In the genomic region with DNA sequence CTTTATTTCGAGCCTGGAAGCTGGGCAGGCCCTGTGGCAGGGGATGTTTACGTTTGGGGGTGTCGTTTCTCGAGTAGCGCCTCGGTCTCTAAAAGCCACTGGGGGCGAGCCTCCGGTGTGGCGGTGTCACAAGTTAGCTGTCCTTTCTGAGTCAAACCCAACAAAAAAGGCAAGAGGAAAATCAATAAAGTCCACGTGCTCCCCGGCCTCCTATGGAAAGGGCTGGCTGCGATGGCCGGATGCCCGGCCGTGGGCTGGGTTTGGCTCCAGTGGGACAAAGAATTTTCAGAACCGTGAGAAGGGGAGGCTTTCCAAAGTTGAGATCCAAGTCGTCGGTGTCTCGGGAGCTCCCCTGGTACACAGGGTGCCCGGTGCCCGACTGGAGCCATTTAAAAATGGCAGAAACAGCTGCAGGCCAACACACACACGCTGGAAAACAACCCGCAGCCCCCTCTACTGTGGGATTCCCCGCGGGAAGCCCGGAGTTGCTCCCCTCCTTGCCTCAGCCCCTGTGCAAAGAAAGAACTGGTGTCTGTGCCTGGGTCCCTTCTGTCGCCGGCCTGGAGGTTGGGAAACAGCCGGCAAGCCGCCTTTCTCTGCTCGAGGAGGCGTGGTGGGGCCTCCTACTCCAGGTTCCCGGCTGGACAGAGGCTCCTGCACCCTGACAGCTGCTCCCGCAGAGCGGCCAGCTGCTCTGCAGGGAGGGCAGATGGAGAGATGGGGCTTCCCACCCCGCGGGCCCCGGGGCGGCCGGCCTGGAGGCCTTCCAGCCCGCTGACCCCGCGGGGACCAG, we compare ENCODE assay signal across 1 cellular context.
TF ChIP-seq lines count a peak whose summit lies in the region.

No MANE protein-coding gene starts in this region.

TF ChIP-seq in HepG2, 621 proteins besides CTCF, POLR2A, EP300 and RAD21 (continued from another document and continues in another):
- TF ChIP-seq, protein P1, sequence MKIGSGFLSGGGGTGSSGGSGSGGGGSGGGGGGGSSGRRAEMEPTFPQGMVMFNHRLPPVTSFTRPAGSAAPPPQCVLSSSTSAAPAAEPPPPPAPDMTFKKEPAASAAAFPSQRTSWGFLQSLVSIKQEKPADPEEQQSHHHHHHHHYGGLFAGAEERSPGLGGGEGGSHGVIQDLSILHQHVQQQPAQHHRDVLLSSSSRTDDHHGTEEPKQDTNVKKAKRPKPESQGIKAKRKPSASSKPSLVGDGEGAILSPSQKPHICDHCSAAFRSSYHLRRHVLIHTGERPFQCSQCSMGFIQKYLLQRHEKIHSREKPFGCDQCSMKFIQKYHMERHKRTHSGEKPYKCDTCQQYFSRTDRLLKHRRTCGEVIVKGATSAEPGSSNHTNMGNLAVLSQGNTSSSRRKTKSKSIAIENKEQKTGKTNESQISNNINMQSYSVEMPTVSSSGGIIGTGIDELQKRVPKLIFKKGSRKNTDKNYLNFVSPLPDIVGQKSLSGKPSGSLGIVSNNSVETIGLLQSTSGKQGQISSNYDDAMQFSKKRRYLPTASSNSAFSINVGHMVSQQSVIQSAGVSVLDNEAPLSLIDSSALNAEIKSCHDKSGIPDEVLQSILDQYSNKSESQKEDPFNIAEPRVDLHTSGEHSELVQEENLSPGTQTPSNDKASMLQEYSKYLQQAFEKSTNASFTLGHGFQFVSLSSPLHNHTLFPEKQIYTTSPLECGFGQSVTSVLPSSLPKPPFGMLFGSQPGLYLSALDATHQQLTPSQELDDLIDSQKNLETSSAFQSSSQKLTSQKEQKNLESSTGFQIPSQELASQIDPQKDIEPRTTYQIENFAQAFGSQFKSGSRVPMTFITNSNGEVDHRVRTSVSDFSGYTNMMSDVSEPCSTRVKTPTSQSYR (CRISPR knock-in tag; IDR thresholded peaks at IDR 0.05; ENCODE audit: borderline replicate concordance) = peak; percentile 45; the same call in 1 of the 2 replicates
- TF ChIP-seq ZNF780A (CRISPR knock-in tag; IDR thresholded peaks at IDR 0.05) = no peak
- TF ChIP-seq GATAD1 (CRISPR knock-in tag; IDR thresholded peaks at IDR 0.05) = peak; percentile 18; the same call in 1 of the 2 replicates
- 0 out of 2 replicates have a peak, but pooled peaks have one; percentile 41 for TF ChIP-seq ELF4 (CRISPR knock-in tag; IDR thresholded peaks at IDR 0.05; ENCODE audit: borderline replicate concordance)
- TF ChIP-seq, protein P2, sequence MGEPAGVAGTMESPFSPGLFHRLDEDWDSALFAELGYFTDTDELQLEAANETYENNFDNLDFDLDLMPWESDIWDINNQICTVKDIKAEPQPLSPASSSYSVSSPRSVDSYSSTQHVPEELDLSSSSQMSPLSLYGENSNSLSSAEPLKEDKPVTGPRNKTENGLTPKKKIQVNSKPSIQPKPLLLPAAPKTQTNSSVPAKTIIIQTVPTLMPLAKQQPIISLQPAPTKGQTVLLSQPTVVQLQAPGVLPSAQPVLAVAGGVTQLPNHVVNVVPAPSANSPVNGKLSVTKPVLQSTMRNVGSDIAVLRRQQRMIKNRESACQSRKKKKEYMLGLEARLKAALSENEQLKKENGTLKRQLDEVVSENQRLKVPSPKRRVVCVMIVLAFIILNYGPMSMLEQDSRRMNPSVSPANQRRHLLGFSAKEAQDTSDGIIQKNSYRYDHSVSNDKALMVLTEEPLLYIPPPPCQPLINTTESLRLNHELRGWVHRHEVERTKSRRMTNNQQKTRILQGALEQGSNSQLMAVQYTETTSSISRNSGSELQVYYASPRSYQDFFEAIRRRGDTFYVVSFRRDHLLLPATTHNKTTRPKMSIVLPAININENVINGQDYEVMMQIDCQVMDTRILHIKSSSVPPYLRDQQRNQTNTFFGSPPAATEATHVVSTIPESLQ (CRISPR knock-in tag; conservative IDR thresholded peaks at IDR 0.05) = no peak
- TF ChIP-seq ZNF205 (CRISPR knock-in tag; IDR thresholded peaks at IDR 0.05) = no peak
- no peak for TF ChIP-seq ZNF34 (CRISPR knock-in tag; IDR thresholded peaks at IDR 0.05; ENCODE audit: borderline replicate concordance)
- TF ChIP-seq RFX5 (IDR thresholded peaks at IDR 0.05; ENCODE audit: low read depth, low read length) = no peak
- TF ChIP-seq PRMT3 (CRISPR knock-in tag; IDR thresholded peaks at IDR 0.05; ENCODE audit: borderline replicate concordance, low read depth) = no peak
- TF ChIP-seq FOXJ3 (CRISPR knock-in tag; IDR thresholded peaks at IDR 0.05; ENCODE audit: borderline replicate concordance) = no peak; the same call in 1 of the 2 replicates
- TF ChIP-seq ZNF703 (CRISPR knock-in tag; IDR thresholded peaks at IDR 0.05; ENCODE audit: borderline replicate concordance) = peak; percentile 48; the same call in 1 of the 2 replicates
- TF ChIP-seq, protein P3, sequence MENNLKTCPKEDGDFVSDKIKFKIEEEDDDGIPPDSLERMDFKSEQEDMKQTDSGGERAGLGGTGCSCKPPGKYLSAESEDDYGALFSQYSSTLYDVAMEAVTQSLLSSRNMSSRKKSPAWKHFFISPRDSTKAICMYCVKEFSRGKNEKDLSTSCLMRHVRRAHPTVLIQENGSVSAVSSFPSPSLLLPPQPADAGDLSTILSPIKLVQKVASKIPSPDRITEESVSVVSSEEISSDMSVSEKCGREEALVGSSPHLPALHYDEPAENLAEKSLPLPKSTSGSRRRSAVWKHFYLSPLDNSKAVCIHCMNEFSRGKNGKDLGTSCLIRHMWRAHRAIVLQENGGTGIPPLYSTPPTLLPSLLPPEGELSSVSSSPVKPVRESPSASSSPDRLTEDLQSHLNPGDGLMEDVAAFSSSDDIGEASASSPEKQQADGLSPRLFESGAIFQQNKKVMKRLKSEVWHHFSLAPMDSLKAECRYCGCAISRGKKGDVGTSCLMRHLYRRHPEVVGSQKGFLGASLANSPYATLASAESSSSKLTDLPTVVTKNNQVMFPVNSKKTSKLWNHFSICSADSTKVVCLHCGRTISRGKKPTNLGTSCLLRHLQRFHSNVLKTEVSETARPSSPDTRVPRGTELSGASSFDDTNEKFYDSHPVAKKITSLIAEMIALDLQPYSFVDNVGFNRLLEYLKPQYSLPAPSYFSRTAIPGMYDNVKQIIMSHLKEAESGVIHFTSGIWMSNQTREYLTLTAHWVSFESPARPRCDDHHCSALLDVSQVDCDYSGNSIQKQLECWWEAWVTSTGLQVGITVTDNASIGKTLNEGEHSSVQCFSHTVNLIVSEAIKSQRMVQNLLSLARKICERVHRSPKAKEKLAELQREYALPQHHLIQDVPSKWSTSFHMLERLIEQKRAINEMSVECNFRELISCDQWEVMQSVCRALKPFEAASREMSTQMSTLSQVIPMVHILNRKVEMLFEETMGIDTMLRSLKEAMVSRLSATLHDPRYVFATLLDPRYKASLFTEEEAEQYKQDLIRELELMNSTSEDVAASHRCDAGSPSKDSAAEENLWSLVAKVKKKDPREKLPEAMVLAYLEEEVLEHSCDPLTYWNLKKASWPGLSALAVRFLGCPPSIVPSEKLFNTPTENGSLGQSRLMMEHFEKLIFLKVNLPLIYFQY (CRISPR knock-in tag; IDR thresholded peaks at IDR 0.05; ENCODE audit: borderline replicate concordance) = peak; percentile 37; the same call in 1 of the 2 replicates
- TF ChIP-seq WIZ (CRISPR knock-in tag; IDR thresholded peaks at IDR 0.05) = 0 out of 2 replicates have a peak, but pooled peaks have one; percentile 50
- TF ChIP-seq, protein P4, sequence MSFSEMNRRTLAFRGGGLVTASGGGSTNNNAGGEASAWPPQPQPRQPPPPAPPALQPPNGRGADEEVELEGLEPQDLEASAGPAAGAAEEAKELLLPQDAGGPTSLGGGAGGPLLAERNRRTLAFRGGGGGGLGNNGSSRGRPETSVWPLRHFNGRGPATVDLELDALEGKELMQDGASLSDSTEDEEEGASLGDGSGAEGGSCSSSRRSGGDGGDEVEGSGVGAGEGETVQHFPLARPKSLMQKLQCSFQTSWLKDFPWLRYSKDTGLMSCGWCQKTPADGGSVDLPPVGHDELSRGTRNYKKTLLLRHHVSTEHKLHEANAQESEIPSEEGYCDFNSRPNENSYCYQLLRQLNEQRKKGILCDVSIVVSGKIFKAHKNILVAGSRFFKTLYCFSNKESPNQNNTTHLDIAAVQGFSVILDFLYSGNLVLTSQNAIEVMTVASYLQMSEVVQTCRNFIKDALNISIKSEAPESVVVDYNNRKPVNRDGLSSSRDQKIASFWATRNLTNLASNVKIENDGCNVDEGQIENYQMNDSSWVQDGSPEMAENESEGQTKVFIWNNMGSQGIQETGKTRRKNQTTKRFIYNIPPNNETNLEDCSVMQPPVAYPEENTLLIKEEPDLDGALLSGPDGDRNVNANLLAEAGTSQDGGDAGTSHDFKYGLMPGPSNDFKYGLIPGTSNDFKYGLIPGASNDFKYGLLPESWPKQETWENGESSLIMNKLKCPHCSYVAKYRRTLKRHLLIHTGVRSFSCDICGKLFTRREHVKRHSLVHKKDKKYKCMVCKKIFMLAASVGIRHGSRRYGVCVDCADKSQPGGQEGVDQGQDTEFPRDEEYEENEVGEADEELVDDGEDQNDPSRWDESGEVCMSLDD (CRISPR knock-in tag; IDR thresholded peaks at IDR 0.05; ENCODE audit: borderline replicate concordance) = peak; percentile 81; the same call in 1 of the 2 replicates
- no peak for TF ChIP-seq GABPA (IDR thresholded peaks at IDR 0.05; ENCODE audit: low read depth, low read length)
- 0 out of 2 replicates have a peak, but pooled peaks have one; percentile 16 for TF ChIP-seq GABPA (CRISPR knock-in tag; IDR thresholded peaks at IDR 0.05; ENCODE audit: low read depth)
- TF ChIP-seq SAFB2 (CRISPR knock-in tag; IDR thresholded peaks at IDR 0.05; ENCODE audit: borderline replicate concordance, low read depth) = 0 out of 2 replicates have a peak, but pooled peaks have one; percentile 47
- TF ChIP-seq FOSL2 (CRISPR knock-in tag; IDR thresholded peaks at IDR 0.05) = peak; percentile 78
- peak; percentile 77 for TF ChIP-seq MYC (CRISPR knock-in tag; IDR thresholded peaks at IDR 0.05; ENCODE audit: borderline replicate concordance)
- TF ChIP-seq ZFX (CRISPR knock-in tag; IDR thresholded peaks at IDR 0.05; ENCODE audit: low read depth) = peak; percentile 57
- TF ChIP-seq KAT8 (CRISPR knock-in tag; IDR thresholded peaks at IDR 0.05) = peak; percentile 60; the same call in 1 of the 2 replicates
- peak; percentile 56 for TF ChIP-seq DMAP1 (CRISPR knock-in tag; IDR thresholded peaks at IDR 0.05)
- peak; percentile 62; the same call in 1 of the 2 replicates for TF ChIP-seq SRF (IDR thresholded peaks at IDR 0.05; ENCODE audit: low read depth, low read length)
- peak; percentile 46 for TF ChIP-seq U2AF1 (optimal IDR thresholded peaks at IDR 0.05; ENCODE audit: low read depth, low read length)
- TF ChIP-seq ZNF564 (CRISPR knock-in tag; IDR thresholded peaks at IDR 0.05) = peak; percentile 59; the same call in 1 of the 2 replicates
- TF ChIP-seq HNRNPLL (IDR thresholded peaks at IDR 0.05; ENCODE audit: low read depth, low read length, poor library complexity, severe bottlenecking) = peak; percentile 19
- no peak for TF ChIP-seq ZNF207 (IDR thresholded peaks at IDR 0.05; ENCODE audit: borderline replicate concordance)
- TF ChIP-seq, protein P5, sequence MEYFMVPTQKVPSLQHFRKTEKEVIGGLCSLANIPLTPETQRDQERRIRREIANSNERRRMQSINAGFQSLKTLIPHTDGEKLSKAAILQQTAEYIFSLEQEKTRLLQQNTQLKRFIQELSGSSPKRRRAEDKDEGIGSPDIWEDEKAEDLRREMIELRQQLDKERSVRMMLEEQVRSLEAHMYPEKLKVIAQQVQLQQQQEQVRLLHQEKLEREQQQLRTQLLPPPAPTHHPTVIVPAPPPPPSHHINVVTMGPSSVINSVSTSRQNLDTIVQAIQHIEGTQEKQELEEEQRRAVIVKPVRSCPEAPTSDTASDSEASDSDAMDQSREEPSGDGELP (IDR thresholded peaks at IDR 0.05; ENCODE audit: borderline replicate concordance, low read depth) = peak; percentile 68
- TF ChIP-seq ARHGAP35 (CRISPR knock-in tag; IDR thresholded peaks at IDR 0.05; ENCODE audit: borderline replicate concordance) = 0 out of 2 replicates have a peak, but pooled peaks have one; percentile 31
- TF ChIP-seq PHF21A (CRISPR knock-in tag; IDR thresholded peaks at IDR 0.05) = peak; percentile 75
- peak; percentile 61 for TF ChIP-seq ZFY (CRISPR knock-in tag; IDR thresholded peaks at IDR 0.05)
- TF ChIP-seq ZNF589 (CRISPR knock-in tag; conservative IDR thresholded peaks at IDR 0.05) = 0 out of 2 replicates have a peak, but pooled peaks have one; percentile 25
- TF ChIP-seq, protein P6, sequence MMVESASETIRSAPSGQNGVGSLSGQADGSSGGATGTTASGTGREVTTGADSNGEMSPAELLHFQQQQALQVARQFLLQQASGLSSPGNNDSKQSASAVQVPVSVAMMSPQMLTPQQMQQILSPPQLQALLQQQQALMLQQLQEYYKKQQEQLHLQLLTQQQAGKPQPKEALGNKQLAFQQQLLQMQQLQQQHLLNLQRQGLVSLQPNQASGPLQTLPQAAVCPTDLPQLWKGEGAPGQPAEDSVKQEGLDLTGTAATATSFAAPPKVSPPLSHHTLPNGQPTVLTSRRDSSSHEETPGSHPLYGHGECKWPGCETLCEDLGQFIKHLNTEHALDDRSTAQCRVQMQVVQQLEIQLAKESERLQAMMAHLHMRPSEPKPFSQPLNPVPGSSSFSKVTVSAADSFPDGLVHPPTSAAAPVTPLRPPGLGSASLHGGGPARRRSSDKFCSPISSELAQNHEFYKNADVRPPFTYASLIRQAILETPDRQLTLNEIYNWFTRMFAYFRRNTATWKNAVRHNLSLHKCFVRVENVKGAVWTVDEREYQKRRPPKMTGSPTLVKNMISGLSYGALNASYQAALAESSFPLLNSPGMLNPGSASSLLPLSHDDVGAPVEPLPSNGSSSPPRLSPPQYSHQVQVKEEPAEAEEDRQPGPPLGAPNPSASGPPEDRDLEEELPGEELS (CRISPR knock-in tag; IDR thresholded peaks at IDR 0.05) = peak; percentile 59; the same call in 1 of the 2 replicates
- TF ChIP-seq ZNF160 (CRISPR knock-in tag; IDR thresholded peaks at IDR 0.05) = peak; percentile 72; the same call in 1 of the 2 replicates
- TF ChIP-seq GATA4 (IDR thresholded peaks at IDR 0.05; ENCODE audit: borderline replicate concordance, low read depth) = no peak
- peak; percentile 57; the same call in 1 of the 2 replicates for TF ChIP-seq ZFP82 (CRISPR knock-in tag; IDR thresholded peaks at IDR 0.05; ENCODE audit: borderline replicate concordance)
- TF ChIP-seq, protein P7, sequence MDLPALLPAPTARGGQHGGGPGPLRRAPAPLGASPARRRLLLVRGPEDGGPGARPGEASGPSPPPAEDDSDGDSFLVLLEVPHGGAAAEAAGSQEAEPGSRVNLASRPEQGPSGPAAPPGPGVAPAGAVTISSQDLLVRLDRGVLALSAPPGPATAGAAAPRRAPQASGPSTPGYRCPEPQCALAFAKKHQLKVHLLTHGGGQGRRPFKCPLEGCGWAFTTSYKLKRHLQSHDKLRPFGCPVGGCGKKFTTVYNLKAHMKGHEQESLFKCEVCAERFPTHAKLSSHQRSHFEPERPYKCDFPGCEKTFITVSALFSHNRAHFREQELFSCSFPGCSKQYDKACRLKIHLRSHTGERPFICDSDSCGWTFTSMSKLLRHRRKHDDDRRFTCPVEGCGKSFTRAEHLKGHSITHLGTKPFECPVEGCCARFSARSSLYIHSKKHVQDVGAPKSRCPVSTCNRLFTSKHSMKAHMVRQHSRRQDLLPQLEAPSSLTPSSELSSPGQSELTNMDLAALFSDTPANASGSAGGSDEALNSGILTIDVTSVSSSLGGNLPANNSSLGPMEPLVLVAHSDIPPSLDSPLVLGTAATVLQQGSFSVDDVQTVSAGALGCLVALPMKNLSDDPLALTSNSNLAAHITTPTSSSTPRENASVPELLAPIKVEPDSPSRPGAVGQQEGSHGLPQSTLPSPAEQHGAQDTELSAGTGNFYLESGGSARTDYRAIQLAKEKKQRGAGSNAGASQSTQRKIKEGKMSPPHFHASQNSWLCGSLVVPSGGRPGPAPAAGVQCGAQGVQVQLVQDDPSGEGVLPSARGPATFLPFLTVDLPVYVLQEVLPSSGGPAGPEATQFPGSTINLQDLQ (CRISPR knock-in tag; IDR thresholded peaks at IDR 0.05) = peak; percentile 63; the same call in 1 of the 2 replicates
- 0 out of 2 replicates have a peak, but pooled peaks have one; percentile 39 for TF ChIP-seq CCDC6 (CRISPR knock-in tag; IDR thresholded peaks at IDR 0.05)
- peak; percentile 44; the same call in 1 of the 2 replicates for TF ChIP-seq PHF8 (CRISPR knock-in tag; IDR thresholded peaks at IDR 0.05)
